Comparison of ENCODE assay signal across 8 cellular contexts in genomic region chr11:69296890-69297224, GRCh38. TPM values are rescaled to one million over a fixed set of nuclear protein-coding genes. Genes with fewer than 3 reads are reported as not detected.
DNase-seq lines count a peak whose midpoint lies in the region; ATAC-seq, FAIRE-seq and TF ChIP-seq lines count a peak whose summit lies in the region.

No MANE protein-coding gene starts in this region.

- H3K79me2 ChIP-seq in keratinocyte (ENCODE audit: control insufficient read depth, insufficient read depth, low read length), result no peaks in the 10 kb centered on the region

- H3K4me3 Mint-ChIP-seq in activated T-cell treated with anti-CD3 and anti-CD28 coated beads, Interleukin-2, amount 50 U/mL, for 24 hours, result peak overlapping the region; percentile 33
- peak overlapping the region; percentile 65 for H3K4me3 Mint-ChIP-seq in activated CD4-positive, alpha-beta memory T cell treated with anti-CD3 and anti-CD28 coated beads, Interleukin-2, amount 10 ng/mL, durations not matched to agents 7 days and 5 days

- no peaks in the 10 kb centered on the region for H3K9me3 Mint-ChIP-seq in activated T-cell treated with anti-CD3 and anti-CD28 coated beads, Interleukin-2, amount 50 U/mL, for 24 hours
- H3K9me3 Mint-ChIP-seq in activated CD4-positive, alpha-beta memory T cell treated with anti-CD3 and anti-CD28 coated beads, Interleukin-2, amount 10 ng/mL, durations not matched to agents 7 days and 5 days, result no peaks in the 10 kb centered on the region

- CTCF ChIA-PET in activated CD4-positive, alpha-beta memory T cell treated with anti-CD3 and anti-CD28 coated beads, Interleukin-2, amount 10 ng/mL, durations not matched to agents 7 days and 5 days (lab: Charles Lee), result interaction anchor here (0.7 to 1.6 kb wide), 4 partner anchors 21 to 476 kb away, joined by 3 read pairs; no protein-coding TSS in a partner anchor

- POLR2A ChIA-PET in activated CD4-positive, alpha-beta memory T cell treated with anti-CD3 and anti-CD28 coated beads, Interleukin-2, amount 10 ng/mL, durations not matched to agents 7 days and 5 days (lab: Charles Lee), result interaction anchor here (0.6 to 4.0 kb wide), 8 partner anchors 11 to 907 kb away, joined by 3 to 40 read pairs (median 4); partner anchors contain the start of genes FADD, LTO1 and TPCN2

- TF ChIP-seq CTCF in keratinocyte (optimal IDR thresholded peaks at IDR 0.05 in 1 of 3, IDR thresholded peaks at IDR 0.05 in 1 of 3, conservative IDR thresholded peaks at IDR 0.05 in 1 of 3; ENCODE audit: extremely low read depth in 1 of 3, insufficient read depth in 2 of 3, low read length in 3 of 3) (no peak), tibial artery (IDR thresholded peaks at IDR 0.05) (no peak)

- peak overlapping the region; percentile 55 for H3K27ac Mint-ChIP-seq in activated T-cell treated with anti-CD3 and anti-CD28 coated beads, Interleukin-2, amount 50 U/mL, for 24 hours
- H3K27ac Mint-ChIP-seq in activated CD4-positive, alpha-beta memory T cell treated with anti-CD3 and anti-CD28 coated beads, Interleukin-2, amount 10 ng/mL, durations not matched to agents 7 days and 5 days, result peak overlapping the region; percentile 78

- peaks cover 68% of the 10 kb centered on the region for H3K4me1 Mint-ChIP-seq in activated T-cell treated with anti-CD3 and anti-CD28 coated beads, Interleukin-2, amount 50 U/mL, for 24 hours (ENCODE audit: low read depth)
- peaks cover 78% of the 10 kb centered on the region for H3K4me1 Mint-ChIP-seq in activated CD4-positive, alpha-beta memory T cell treated with anti-CD3 and anti-CD28 coated beads, Interleukin-2, amount 10 ng/mL, durations not matched to agents 7 days and 5 days

- no peak for ATAC-seq in GM18511 (IDR thresholded peaks at IDR 0.05; ENCODE audit: unreplicated experiment)
- no peak for ATAC-seq in HG03378 (IDR thresholded peaks at IDR 0.05; ENCODE audit: unreplicated experiment)

- H3K4me3 ChIP-seq in keratinocyte (ENCODE audit: control insufficient read depth in 2 of 3, extremely low read depth in 1 of 3, insufficient read depth in 2 of 3, low read depth in 1 of 3, low read length in 3 of 3) (peak overlapping the region in 1 of 3 experiments; percentile 3), tibial artery (peak overlapping the region; percentile 24 to 28)

- H3K9ac ChIP-seq in keratinocyte (ENCODE audit: control insufficient read depth, extremely low read depth, insufficient read depth, low read length), result no peak overlapping the region

- H3K27me3 ChIP-seq in keratinocyte (ENCODE audit: control insufficient read depth, extremely low read depth, insufficient read depth, low read length) (no peaks in the 10 kb centered on the region), tibial artery (no peaks in the 10 kb centered on the region)

- peaks cover 6% of the 10 kb centered on the region for H3K27me3 Mint-ChIP-seq in activated T-cell treated with anti-CD3 and anti-CD28 coated beads, Interleukin-2, amount 50 U/mL, for 24 hours
- no peaks in the 10 kb centered on the region for H3K27me3 Mint-ChIP-seq in activated CD4-positive, alpha-beta memory T cell treated with anti-CD3 and anti-CD28 coated beads, Interleukin-2, amount 10 ng/mL, durations not matched to agents 7 days and 5 days

- H4K20me1 ChIP-seq in keratinocyte (ENCODE audit: control insufficient read depth, extremely low read depth, insufficient read depth, low read length), result no peaks in the 10 kb centered on the region

- no peak for DNase-seq in activated T-cell treated with anti-CD3 and anti-CD28 coated beads, Interleukin-2, amount 50 U/mL, for 24 hours
- DNase-seq in activated T-cell treated with anti-CD3 and anti-CD28 coated beads, Interleukin-2, amount 50 U/mL, for 48 hours, result no peak
- DNase-seq in activated CD4-positive, alpha-beta memory T cell treated with anti-CD3 and anti-CD28 coated beads, Interleukin-2, amount 10 ng/mL, durations not matched to agents 7 days and 5 days, result peak; percentile 70
- DNase-seq in keratinocyte (ENCODE audit: low read depth, low spot score) (no peak), tibial artery (peak; percentile 28 to 77), NCI-H2029 treated with DMSO at 0.1 percent for 48 hours (lab: John Stamatoyannopoulos, UW) (no peak)

- H2AFZ ChIP-seq in keratinocyte (ENCODE audit: control insufficient read depth, low read length), result no peak overlapping the region

- H3K9me3 ChIP-seq in keratinocyte (ENCODE audit: control insufficient read depth, low read depth, low read length) (no peaks in the 10 kb centered on the region), tibial artery (no peaks in the 10 kb centered on the region)

- peaks cover 3% of the 10 kb centered on the region for H3K9me1 ChIP-seq in keratinocyte (ENCODE audit: control insufficient read depth, extremely low read depth, insufficient read depth, low read length)

- no peak for FAIRE-seq in keratinocyte (lab: Jason Lieb, UNC)

- H3K4me2 ChIP-seq in keratinocyte (ENCODE audit: control insufficient read depth, extremely low read depth, insufficient read depth, low read depth, low read length), result peak overlapping the region; percentile 51

- dilution Hi-C loops in keratinocyte (cut with MboI; ENCODE audit: extremely low pct_ligation_motif_present, low sequenced_read_pairs), result no loop called here

- H3K27ac ChIP-seq in keratinocyte (ENCODE audit: control insufficient read depth, insufficient read depth, low read length) (peak overlapping the region; percentile 53), tibial artery (peak overlapping the region; percentile 34 to 63)

- intact Hi-C loops in tibial artery (cut with DNase I; ENCODE audit: low total_unique reads), result loop anchor here (5.0 to 10.0 kb wide), 2 partner anchors 182 to 345 kb away; partner anchors contain the start of gene CCND1

- H3K36me3 ChIP-seq in keratinocyte (ENCODE audit: control insufficient read depth in 2 of 2, extremely low read depth in 1 of 2, insufficient read depth in 2 of 2, low read length in 2 of 2) (no peaks in the 10 kb centered on the region), tibial artery (no peaks in the 10 kb centered on the region)

- no peaks in the 10 kb centered on the region for H3K36me3 Mint-ChIP-seq in activated T-cell treated with anti-CD3 and anti-CD28 coated beads, Interleukin-2, amount 50 U/mL, for 24 hours (ENCODE audit: low read depth)
- H3K36me3 Mint-ChIP-seq in activated CD4-positive, alpha-beta memory T cell treated with anti-CD3 and anti-CD28 coated beads, Interleukin-2, amount 10 ng/mL, durations not matched to agents 7 days and 5 days (ENCODE audit: low read depth), result no peaks in the 10 kb centered on the region

- H3K4me1 ChIP-seq in keratinocyte (ENCODE audit: control insufficient read depth, extremely low read depth, insufficient read depth, low read length) (peaks cover 54% of the 10 kb centered on the region), tibial artery (peaks cover 10 to 53% (median 43%) of the 10 kb centered on the region in 4 donors)

RNA-seq across cellular contexts. Expression of gene MYEOV, which starts 2.9 kb away (rescaled TPM):
- not detected for total RNA-seq in activated CD4-positive, alpha-beta memory T cell treated with anti-CD3 and anti-CD28 coated beads, Interleukin-2, amount 10 ng/mL, durations not matched to agents 7 days and 5 days
- 1.4 to 2.7 TPM (median 1.5 TPM) in 3 replicates for polyA plus RNA-seq in keratinocyte
- polyA plus RNA-seq in keratinocyte (2011; ENCODE audit: low read depth), result 0.19 TPM
- 0.51 and 1.0 TPM in 2 replicates for polyA plus RNA-seq in keratinocyte (2011; cell fraction: cytosol; rRNA removed)
- 0.90 and 1.2 TPM in 2 replicates for polyA plus RNA-seq in keratinocyte (2011; cell fraction: nucleus; rRNA removed)
- polyA plus RNA-seq in keratinocyte (2012; ENCODE audit: low replicate concordance), result 0.31 and 3.1 TPM in 2 replicates
- polyA minus RNA-seq in keratinocyte, result 0.74 to 6.2 TPM (median 0.89 TPM) in 3 replicates
- not detected for polyA minus RNA-seq in keratinocyte (2011; cell fraction: cytosol; rRNA and poly(A)+ RNA removed)
- 0.74 TPM in 1 of 2 replicates, not detected in the other for polyA minus RNA-seq in keratinocyte (2011; cell fraction: nucleus; rRNA and poly(A)+ RNA removed)

Comparison
In these comparisons a context has a peak if more than half of its experiments do, and no peak if none do; other contexts are left out.
1. DNase-seq: peak in activated CD4-positive, alpha-beta memory T cell treated with anti-CD3 and anti-CD28 coated beads, Interleukin-2, amount 10 ng/mL, durations not matched to agents 7 days and 5 days (single experiment) and tibial artery (2 of 2); none in activated T-cell treated with anti-CD3 and anti-CD28 coated beads, Interleukin-2, amount 50 U/mL, for 24 hours (single experiment), activated T-cell treated with anti-CD3 and anti-CD28 coated beads, Interleukin-2, amount 50 U/mL, for 48 hours (0 of 2), keratinocyte (single experiment) and NCI-H2029 treated with DMSO at 0.1 percent for 48 hours (single experiment).